Comparison of ENCODE assay signal across 15 cellular contexts in the genomic region with DNA sequence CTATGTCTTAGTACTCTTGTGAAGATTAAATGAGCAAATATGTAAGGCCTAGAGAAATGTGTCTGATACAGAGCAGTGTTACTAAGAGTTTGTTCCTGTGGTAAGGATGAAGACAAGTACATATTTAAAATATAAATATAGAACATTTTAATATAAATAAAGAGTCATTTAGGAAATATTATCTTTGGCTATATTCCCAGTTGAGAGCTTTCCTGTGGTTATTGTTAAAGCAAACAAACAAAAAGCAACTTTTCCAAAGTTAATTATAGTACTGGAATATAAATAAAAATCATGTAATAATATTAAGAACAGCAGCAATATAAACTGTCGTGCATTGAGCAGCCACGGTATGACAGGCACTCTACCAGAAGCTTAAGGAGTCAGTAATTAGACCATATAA.
DNase-seq lines count a peak whose midpoint lies in the region; ATAC-seq lines count a peak whose summit lies in the region.
"Had no signal": no experiment of that assay in that cellular context is flagged by ENCODE, and none has a peak within 500 bp of the region (broad histone marks: within the 10 kb centered on the region; RNA-seq: fewer than 3 reads in every experiment).

No MANE protein-coding gene starts in this region.

- H3K9me3 Mint-ChIP-seq in activated T-cell treated with anti-CD3 and anti-CD28 coated beads, Interleukin-2, amount 50 U/mL, for 24 hours = peaks cover 6% of the 10 kb centered on the region
- H3K9me3 Mint-ChIP-seq in activated T-cell treated with anti-CD3 and anti-CD28 coated beads, Interleukin-2, amount 50 U/mL, for 4 hours = peaks cover 12% of the 10 kb centered on the region
- peaks cover 0 to 10% (median 0%) of the 10 kb centered on the region in 11 donors for H3K9me3 Mint-ChIP-seq in naive thymus-derived CD4-positive, alpha-beta T cell

- intact Hi-C loops in naive thymus-derived CD4-positive, alpha-beta T cell (cut with micrococcal nuclease) = loop anchor here in 1 of 2 donors (2.0 kb wide), 2 partner anchors 17 kb away; no protein-coding TSS in a partner anchor

- CTCF ChIA-PET in naive thymus-derived CD4-positive, alpha-beta T cell (lab: Charles Lee) = interaction anchor here (0.9 to 1.0 kb wide), 2 partner anchors 14 to 21 kb away, joined by 3 read pairs; no protein-coding TSS in a partner anchor

- no peaks in the 10 kb centered on the region for H3K27me3 Mint-ChIP-seq in activated T-cell treated with anti-CD3 and anti-CD28 coated beads, Interleukin-2, amount 50 U/mL, for 24 hours
- H3K27me3 Mint-ChIP-seq in activated T-cell treated with anti-CD3 and anti-CD28 coated beads, Interleukin-2, amount 50 U/mL, for 4 hours (ENCODE audit: low read depth) = no peaks in the 10 kb centered on the region
- no peaks in the 10 kb centered on the region for H3K27me3 Mint-ChIP-seq in naive thymus-derived CD4-positive, alpha-beta T cell
- H3K27me3 Mint-ChIP-seq: IgD-negative memory B cell had no signal

- H3K4me1 Mint-ChIP-seq in activated T-cell treated with anti-CD3 and anti-CD28 coated beads, Interleukin-2, amount 50 U/mL, for 24 hours (ENCODE audit: low read depth) = peaks cover 87% of the 10 kb centered on the region
- H3K4me1 Mint-ChIP-seq in activated T-cell treated with anti-CD3 and anti-CD28 coated beads, Interleukin-2, amount 50 U/mL, for 4 hours (ENCODE audit: low read depth) = peaks cover 84% of the 10 kb centered on the region
- H3K4me1 Mint-ChIP-seq in naive thymus-derived CD4-positive, alpha-beta T cell = peaks cover 48 to 96% (median 91%) of the 10 kb centered on the region in 7 donors
- H3K4me1 Mint-ChIP-seq: IgD-negative memory B cell had no signal

- peaks cover 65% of the 10 kb centered on the region for H3K36me3 Mint-ChIP-seq in activated T-cell treated with anti-CD3 and anti-CD28 coated beads, Interleukin-2, amount 50 U/mL, for 24 hours (ENCODE audit: low read depth)
- H3K36me3 Mint-ChIP-seq in activated T-cell treated with anti-CD3 and anti-CD28 coated beads, Interleukin-2, amount 50 U/mL, for 4 hours (ENCODE audit: insufficient read depth) = peaks cover 24% of the 10 kb centered on the region
- peaks cover 0 to 30% (median 11%) of the 10 kb centered on the region in 5 donors for H3K36me3 Mint-ChIP-seq in naive thymus-derived CD4-positive, alpha-beta T cell

- no peak overlapping the region for H3K4me3 ChIP-seq in naive thymus-derived CD4-positive, alpha-beta T cell (ENCODE audit: low read length)
- H3K4me3 ChIP-seq: colonic mucosa, hepatocyte, tibial artery had no signal

- no peak overlapping the region for H3K27ac ChIP-seq in naive thymus-derived CD4-positive, alpha-beta T cell (ENCODE audit: low read depth, low read length)
- H3K27ac ChIP-seq: colonic mucosa, hepatocyte had no signal

- POLR2A ChIA-PET in naive thymus-derived CD4-positive, alpha-beta T cell (lab: Charles Lee) = interaction anchor here (0.6 to 4.5 kb wide), 6 partner anchors 13 to 156 kb away, joined by 3 to 27 read pairs (median 5); no protein-coding TSS in a partner anchor

- DNase-seq in activated T-cell treated with anti-CD3 and anti-CD28 coated beads, Interleukin-2, amount 50 U/mL, for 24 hours = no peak
- no peak for DNase-seq in activated T-cell treated with anti-CD3 and anti-CD28 coated beads, Interleukin-2, amount 50 U/mL, for 4 hours
- DNase-seq in M059J (ENCODE audit: low read depth) (peak; percentile 37), dedifferentiated amniotic fluid mesenchymal stem cell (ENCODE audit: extremely low spot score) (peak; percentile 47), ACHN (no peak)
- no peak for DNase-seq in naive thymus-derived CD4-positive, alpha-beta T cell
- no peak for DNase-seq in activated CD4-positive, CD25-positive, alpha-beta regulatory T cell (lab: John Stamatoyannopoulos, UW)
- DNase-seq: colonic mucosa, NCI-H2227 treated with DMSO at 0.1 percent for 48 hours, SIG-M5, tibial artery had no signal

- no peaks in the 10 kb centered on the region for H3K27me3 ChIP-seq in naive thymus-derived CD4-positive, alpha-beta T cell (ENCODE audit: control insufficient read depth in 2 of 2, insufficient read depth in 2 of 2, low read length in 2 of 2)
- H3K27me3 ChIP-seq: colonic mucosa, hepatocyte, tibial artery had no signal

- H3K9me3 ChIP-seq in naive thymus-derived CD4-positive, alpha-beta T cell (ENCODE audit: control insufficient read depth in 2 of 3, low read length in 3 of 3) = no peaks in the 10 kb centered on the region
- H3K9me3 ChIP-seq: colonic mucosa, tibial artery had no signal

- peaks cover 54 to 67% of the 10 kb centered on the region in 2 donors for H3K4me1 ChIP-seq in naive thymus-derived CD4-positive, alpha-beta T cell (ENCODE audit: control insufficient read depth in 2 of 2, insufficient read depth in 2 of 2, low read length in 2 of 2)
- H3K4me1 ChIP-seq: colonic mucosa had no signal

- H3K36me3 ChIP-seq in naive thymus-derived CD4-positive, alpha-beta T cell (ENCODE audit: control insufficient read depth in 2 of 3, insufficient read depth in 3 of 3, low read length in 3 of 3) = no peaks in the 10 kb centered on the region
- H3K36me3 ChIP-seq: colonic mucosa, tibial artery had no signal

- in situ Hi-C loops in ACHN (cut with HindIII; ENCODE audit: low pct_ligation_motif_present, low pct_unique_long_range_greater_than_20kb, low sequenced_read_pairs) = no loop called here

- H3K27ac Mint-ChIP-seq in activated T-cell treated with anti-CD3 and anti-CD28 coated beads, Interleukin-2, amount 50 U/mL, for 24 hours = peak overlapping the region; percentile 79
- peak overlapping the region in 6 of 9 donors; percentile 9 to 87 (median 56) for H3K27ac Mint-ChIP-seq in naive thymus-derived CD4-positive, alpha-beta T cell
- H3K27ac Mint-ChIP-seq: IgD-negative memory B cell had no signal

- ATAC-seq in activated T-cell treated with anti-CD3 and anti-CD28 coated beads, Interleukin-2, amount 50 U/mL, for 4 hours = no peak
- ATAC-seq in naive thymus-derived CD4-positive, alpha-beta T cell = no peak
- no peak for ATAC-seq in GM21390 (IDR thresholded peaks at IDR 0.05; ENCODE audit: unreplicated experiment)
- ATAC-seq: esophagus mucosa had no signal

- H3K4me3 Mint-ChIP-seq in activated T-cell treated with anti-CD3 and anti-CD28 coated beads, Interleukin-2, amount 50 U/mL, for 24 hours = no peak overlapping the region
- no peak overlapping the region for H3K4me3 Mint-ChIP-seq in activated T-cell treated with anti-CD3 and anti-CD28 coated beads, Interleukin-2, amount 50 U/mL, for 4 hours
- peak overlapping the region in 6 of 10 donors; percentile 5 to 44 (median 22) for H3K4me3 Mint-ChIP-seq in naive thymus-derived CD4-positive, alpha-beta T cell
- H3K4me3 Mint-ChIP-seq: IgD-negative memory B cell had no signal

Comparison
In these comparisons a context has a peak if more than half of its experiments do, and no peak if none do; other contexts are left out.
1. DNase-seq: peak in M059J (single experiment) and dedifferentiated amniotic fluid mesenchymal stem cell (single experiment); none in activated T-cell treated with anti-CD3 and anti-CD28 coated beads, Interleukin-2, amount 50 U/mL, for 24 hours (single experiment), activated T-cell treated with anti-CD3 and anti-CD28 coated beads, Interleukin-2, amount 50 U/mL, for 4 hours (single experiment), naive thymus-derived CD4-positive, alpha-beta T cell (0 of 9), ACHN (single experiment) and activated CD4-positive, CD25-positive, alpha-beta regulatory T cell (0 of 4).
2. H3K4me3 Mint-ChIP-seq: peak in naive thymus-derived CD4-positive, alpha-beta T cell (6 of 10); none in activated T-cell treated with anti-CD3 and anti-CD28 coated beads, Interleukin-2, amount 50 U/mL, for 24 hours (single experiment) and activated T-cell treated with anti-CD3 and anti-CD28 coated beads, Interleukin-2, amount 50 U/mL, for 4 hours (single experiment).